Comparison of ENCODE assay signal across 8 cellular contexts in the genomic region with DNA sequence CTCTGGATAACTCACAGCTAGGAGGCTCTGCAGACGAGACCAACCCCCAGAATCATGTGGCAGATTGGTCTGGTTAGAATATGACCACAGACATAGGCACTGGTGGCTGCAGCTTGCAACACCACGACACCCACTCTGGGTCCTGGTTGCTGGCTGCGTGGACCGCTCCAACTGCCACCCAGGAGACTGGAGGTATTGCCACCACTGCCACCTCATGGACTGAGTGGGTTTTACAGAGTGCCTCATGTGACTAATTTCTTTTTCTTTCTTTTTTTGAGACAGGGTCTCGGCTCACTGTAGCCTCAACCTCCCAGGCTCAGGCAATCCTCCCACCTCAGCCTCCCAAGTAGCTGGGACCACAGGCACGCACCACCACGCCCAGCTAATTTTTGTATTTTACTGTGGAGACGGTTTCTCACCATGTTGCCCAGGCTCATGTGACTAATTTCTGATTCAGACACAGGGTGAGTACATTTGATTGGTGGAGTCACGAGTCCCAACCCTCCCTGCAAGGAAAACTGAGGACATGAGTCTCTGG. TPM values are rescaled to one million over a fixed set of nuclear protein-coding genes. Genes with fewer than 3 reads are reported as not detected.
DNase-seq lines count a peak whose midpoint lies in the region; ATAC-seq and TF ChIP-seq lines count a peak whose summit lies in the region.

No MANE protein-coding gene starts in this region.

- H3K27ac Mint-ChIP-seq in activated T-helper 2 cell treated with anti-CD3 and anti-CD28 coated beads, Interferon-gamma antibody, Interleukin-2, Interleukin-4, amounts not matched to agents 10 μg/mL and 5 μg/mL and 100 μg/mL, durations not matched to agents 14 hours and 24 hours and 36 hours, result peak overlapping the region; percentile 76
- H3K27ac Mint-ChIP-seq in osteocyte (ENCODE audit: unreplicated experiment), result peak overlapping the region; percentile 67

- peaks cover 35% of the 10 kb centered on the region for H3K4me1 Mint-ChIP-seq in activated T-helper 2 cell treated with anti-CD3 and anti-CD28 coated beads, Interferon-gamma antibody, Interleukin-2, Interleukin-4, amounts not matched to agents 10 μg/mL and 5 μg/mL and 100 μg/mL, durations not matched to agents 14 hours and 24 hours and 36 hours (ENCODE audit: low read depth)
- H3K4me1 Mint-ChIP-seq in osteocyte (ENCODE audit: unreplicated experiment), result peaks cover 30% of the 10 kb centered on the region

- peak overlapping the region; percentile 34 for H3K4me3 Mint-ChIP-seq in activated T-helper 2 cell treated with anti-CD3 and anti-CD28 coated beads, Interferon-gamma antibody, Interleukin-2, Interleukin-4, amounts not matched to agents 10 μg/mL and 5 μg/mL and 100 μg/mL, durations not matched to agents 14 hours and 24 hours and 36 hours (ENCODE audit: low read depth)
- H3K4me3 Mint-ChIP-seq in osteocyte (ENCODE audit: unreplicated experiment), result no peak overlapping the region

- no peaks in the 10 kb centered on the region for H3K9me3 Mint-ChIP-seq in activated T-helper 2 cell treated with anti-CD3 and anti-CD28 coated beads, Interferon-gamma antibody, Interleukin-2, Interleukin-4, amounts not matched to agents 10 μg/mL and 5 μg/mL and 100 μg/mL, durations not matched to agents 14 hours and 24 hours and 36 hours
- H3K9me3 Mint-ChIP-seq in osteocyte (ENCODE audit: unreplicated experiment), result no peaks in the 10 kb centered on the region

- no peaks in the 10 kb centered on the region for H3K9me3 ChIP-seq in upper lobe of left lung

- H3K4me1 ChIP-seq in foreskin keratinocyte (peaks cover 19% of the 10 kb centered on the region), upper lobe of left lung (peaks cover 4 to 30% (median 14%) of the 10 kb centered on the region in 4 donors)

- TF ChIP-seq CTCF in GM12872 (IDR thresholded peaks at IDR 0.05; ENCODE audit: insufficient read depth, low read depth, low read length) (peak; percentile 80), foreskin keratinocyte (conservative IDR thresholded peaks at IDR 0.05) (peak; percentile 60), osteocyte (IDR thresholded peaks at IDR 0.05) (peak; percentile 63), upper lobe of left lung (IDR thresholded peaks at IDR 0.05) (peak; percentile 69 to 88 (median 86))

- peak overlapping the region; percentile 84 for H3K27ac ChIP-seq in foreskin keratinocyte
- H3K27ac ChIP-seq in upper lobe of left lung, result peak overlapping the region in 2 of 4 donors; percentile 58 to 66

- intact Hi-C loops in activated T-helper 2 cell treated with anti-CD3 and anti-CD28 coated beads, Interferon-gamma antibody, Interleukin-2, Interleukin-4, amounts not matched to agents 10 μg/mL and 5 μg/mL and 100 μg/mL, durations not matched to agents 14 hours and 24 hours and 36 hours (cut with micrococcal nuclease), result no loop called here

- H3K27me3 ChIP-seq in foreskin keratinocyte, result no peaks in the 10 kb centered on the region
- no peaks in the 10 kb centered on the region for H3K27me3 ChIP-seq in upper lobe of left lung

- ATAC-seq in HG03354 (IDR thresholded peaks at IDR 0.05; ENCODE audit: poor library complexity, severe bottlenecking, unreplicated experiment), result peak; percentile 77
- peak; percentile 27 for ATAC-seq in foreskin keratinocyte
- ATAC-seq in upper lobe of left lung (ENCODE audit: low FRiP score in 2 of 2), result peak; percentile 80 to 81
- ATAC-seq in GM21717 (IDR thresholded peaks at IDR 0.05; ENCODE audit: unreplicated experiment), result no peak

- H3K36me3 ChIP-seq in upper lobe of left lung, result no peaks in the 10 kb centered on the region

- no peak for TF ChIP-seq EP300 in upper lobe of left lung (IDR thresholded peaks at IDR 0.05)

- WGBS in upper lobe of left lung, 2 donors, result 30 to 39% methylated on average over 9 of the region's 9 CpGs

- DNase-seq in SHP77 (lab: John Stamatoyannopoulos, UW) (peak; percentile 12 to 61), foreskin keratinocyte (peak; percentile 40 to 72), osteocyte (ENCODE audit: extremely low spot score, unreplicated experiment) (no peak), upper lobe of left lung (peak; percentile 52 to 83)
- peak; percentile 44 for DNase-seq in activated T-helper 2 cell treated with anti-CD3 and anti-CD28 coated beads, Interferon-gamma antibody, Interleukin-2, Interleukin-4, amounts not matched to agents 10 μg/mL and 5 μg/mL and 100 μg/mL, durations not matched to agents 14 hours and 24 hours and 36 hours (ENCODE audit: low spot score)

- TF ChIP-seq POLR2A in upper lobe of left lung (IDR thresholded peaks at IDR 0.05), result peak in 1 of 4 donors; percentile 23

- no peaks in the 10 kb centered on the region for H3K27me3 Mint-ChIP-seq in activated T-helper 2 cell treated with anti-CD3 and anti-CD28 coated beads, Interferon-gamma antibody, Interleukin-2, Interleukin-4, amounts not matched to agents 10 μg/mL and 5 μg/mL and 100 μg/mL, durations not matched to agents 14 hours and 24 hours and 36 hours (ENCODE audit: low read depth)
- H3K27me3 Mint-ChIP-seq in osteocyte (ENCODE audit: unreplicated experiment), result no peaks in the 10 kb centered on the region

- peak overlapping the region in 2 of 4 donors; percentile 10 to 11 for H3K4me3 ChIP-seq in upper lobe of left lung

- no peaks in the 10 kb centered on the region for H3K36me3 Mint-ChIP-seq in activated T-helper 2 cell treated with anti-CD3 and anti-CD28 coated beads, Interferon-gamma antibody, Interleukin-2, Interleukin-4, amounts not matched to agents 10 μg/mL and 5 μg/mL and 100 μg/mL, durations not matched to agents 14 hours and 24 hours and 36 hours (ENCODE audit: low read depth)
- no peaks in the 10 kb centered on the region for H3K36me3 Mint-ChIP-seq in osteocyte (ENCODE audit: unreplicated experiment)

RNA-seq across cellular contexts. Expression of a gene that starts 29.9 kb away (rescaled TPM):
- total RNA-seq in activated T-helper 2 cell treated with anti-CD3 and anti-CD28 coated beads, Interferon-gamma antibody, Interleukin-2, Interleukin-4, amounts not matched to agents 10 μg/mL and 5 μg/mL and 100 μg/mL, durations not matched to agents 14 hours and 24 hours and 36 hours, result not detected in 2 replicates
- 0.07 TPM in 1 of 2 replicates, not detected in the other for total RNA-seq in foreskin keratinocyte
- 0.01 TPM in 1 of 2 replicates, not detected in the other for polyA plus RNA-seq in foreskin keratinocyte
- not detected in 2 replicates for total RNA-seq in osteocyte
- total RNA-seq in upper lobe of left lung, result 1 to 10 TPM in 2 of 6 donors, under 1 TPM in 2, not detected in 2; 0.55 to 5.2 (median 1.0) TPM

RNA-seq across cellular contexts. Expression of a gene that starts 45.2 kb away (rescaled TPM):
- total RNA-seq in activated T-helper 2 cell treated with anti-CD3 and anti-CD28 coated beads, Interferon-gamma antibody, Interleukin-2, Interleukin-4, amounts not matched to agents 10 μg/mL and 5 μg/mL and 100 μg/mL, durations not matched to agents 14 hours and 24 hours and 36 hours, result 128 TPM in 2 replicates
- total RNA-seq in foreskin keratinocyte, result 177 and 209 TPM in 2 replicates
- polyA plus RNA-seq in foreskin keratinocyte, result 72.0 and 101 TPM in 2 replicates
- 77.6 and 80.4 TPM in 2 replicates for total RNA-seq in osteocyte
- total RNA-seq in upper lobe of left lung, result 100 to 1,000 TPM in 1 of 6 donors, 10 to 100 TPM in 5; 22.9 to 105 (median 51.0) TPM
